In genomic region chr10:73899401-73899780, GRCh38 we compare ENCODE assay signal across 10 cellular contexts.
DNase-seq lines count a peak whose midpoint lies in the region; ATAC-seq lines count a peak whose summit lies in the region.
"Had no signal": no experiment of that assay in that cellular context is flagged by ENCODE, and none has a peak within 500 bp of the region (broad histone marks: within the 10 kb centered on the region; RNA-seq: fewer than 3 reads in every experiment).

No MANE protein-coding gene starts in this region.

- H3K27ac ChIP-seq in ACC112 (ENCODE audit: low read depth, low read length), result peak overlapping the region; percentile 58

- ATAC-seq in HG02678 (IDR thresholded peaks at IDR 0.05; ENCODE audit: unreplicated experiment), result no peak
- ATAC-seq in GM18517 (IDR thresholded peaks at IDR 0.05; ENCODE audit: unreplicated experiment), result no peak
- ATAC-seq: activated T-cell treated with anti-CD3 and anti-CD28 coated beads, Interleukin-2, amount 50 U/mL, for 72 hours had no signal

- DNase-seq in HS-27A (ENCODE audit: low read depth) (peak; percentile 72), adipocyte (ENCODE audit: low read depth) (peak; percentile 50), kidney tubule cell (ENCODE audit: low spot score) (peak; percentile 98), NCI-H526 treated with DMSO at 0.1 percent for 48 hours (lab: John Stamatoyannopoulos, UW) (no peak), NCI-H748 (lab: John Stamatoyannopoulos, UW; ENCODE audit: unreplicated experiment) (no peak)
- DNase-seq: activated T-cell treated with anti-CD3 and anti-CD28 coated beads, Interleukin-2, amount 50 U/mL, for 72 hours; NCI-H1048 had no signal

- H3K9me3 ChIP-seq in adipocyte (ENCODE audit: control insufficient read depth, low read length), result no peaks in the 10 kb centered on the region

- H2AFZ ChIP-seq in ACC112 (ENCODE audit: low read length, unreplicated experiment), result no peak overlapping the region

- H3K36me3 ChIP-seq in ACC112 (ENCODE audit: insufficient read depth, low read length) (no peaks in the 10 kb centered on the region), adipocyte (ENCODE audit: control insufficient read depth, insufficient read depth, low read length, severe bottlenecking) (no peaks in the 10 kb centered on the region)

- no peaks in the 10 kb centered on the region for H3K79me2 ChIP-seq in ACC112 (ENCODE audit: control insufficient read depth, insufficient read depth, low read length, unreplicated experiment)

- H3K4me1 ChIP-seq in ACC112 (ENCODE audit: control insufficient read depth, insufficient read depth, low read length, unreplicated experiment), result peaks cover 25% of the 10 kb centered on the region
- peaks cover 19% of the 10 kb centered on the region for H3K4me1 ChIP-seq in adipocyte (ENCODE audit: control insufficient read depth, insufficient read depth, low read length)

- no peak overlapping the region for H3K9ac ChIP-seq in adipocyte (ENCODE audit: low read length)

- H3K27me3 ChIP-seq in ACC112 (ENCODE audit: insufficient read depth, low read length) (no peaks in the 10 kb centered on the region), adipocyte (replicated peaks; ENCODE audit: control insufficient read depth, insufficient read depth, low read length) (no peaks in the 10 kb centered on the region)

- H3K4me3 ChIP-seq in ACC112 (ENCODE audit: low read depth, low read length), result no peak overlapping the region
- H3K4me3 ChIP-seq in adipocyte (ENCODE audit: low read length), result no peak overlapping the region

Comparison
In these comparisons a context has a peak if more than half of its experiments do, and no peak if none do; other contexts are left out.
1. DNase-seq: peak in HS-27A (single experiment), adipocyte (single experiment) and kidney tubule cell (single experiment); none in NCI-H526 treated with DMSO at 0.1 percent for 48 hours (single experiment) and NCI-H748 (single experiment).